ENCODE assay signal across 8 cellular contexts in the genomic region with DNA sequence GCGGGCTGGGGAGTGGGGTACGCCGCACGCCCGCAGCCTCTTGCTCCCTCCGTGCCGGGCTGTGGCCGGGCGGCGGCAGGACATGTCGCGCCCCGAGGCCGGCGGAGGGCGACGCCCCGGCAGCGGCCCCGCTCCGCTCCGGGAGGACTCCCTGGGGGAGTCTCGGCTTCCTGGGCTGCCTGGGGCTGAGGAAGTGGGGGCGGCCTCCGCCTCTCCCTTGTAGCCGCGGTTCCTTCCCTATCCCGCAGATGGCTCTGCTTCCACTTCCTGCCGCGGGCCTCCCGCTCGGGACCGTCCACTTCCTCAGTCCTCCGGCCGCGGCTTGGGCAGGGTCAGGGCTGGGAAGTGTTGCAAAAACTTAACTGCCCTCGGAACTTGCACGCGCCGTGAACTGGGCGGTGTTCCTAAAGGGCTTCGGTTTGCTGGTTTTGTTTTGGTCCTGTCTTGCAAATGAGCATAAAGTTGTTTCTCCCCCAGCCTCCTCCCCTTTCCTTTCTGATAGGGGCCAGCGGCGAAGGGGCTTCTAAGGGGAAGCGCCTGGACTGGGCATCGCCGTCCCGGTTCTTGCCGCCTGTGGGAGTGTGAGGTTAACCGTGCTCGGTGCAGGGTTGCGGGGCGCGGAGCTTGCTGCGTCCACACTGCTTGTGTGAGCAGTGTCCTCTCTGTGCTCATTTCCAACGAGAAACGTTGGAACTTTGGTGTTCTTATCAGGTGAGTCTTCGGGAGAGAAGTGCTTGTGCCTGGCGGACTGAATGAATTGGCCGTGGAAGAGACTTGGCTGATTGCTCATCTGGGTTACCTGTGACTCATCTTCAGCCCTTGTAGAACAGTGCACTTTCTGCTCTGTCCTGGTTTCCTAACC. TPM values are rescaled to one million over a fixed set of nuclear protein-coding genes. Genes with fewer than 3 reads are reported as not detected.
DNase-seq lines count a peak whose midpoint lies in the region; ATAC-seq and TF ChIP-seq lines count a peak whose summit lies in the region.

No MANE protein-coding gene starts in this region.

- peak overlapping the region; percentile 96 for H3K4me3 Mint-ChIP-seq in activated B cell treated with CpG ODN at 0.5 μM for 24 hours

- H3K9me3 ChIP-seq in A673 (ENCODE audit: low read depth, low read length, poor library complexity, severe bottlenecking) (no peaks in the 10 kb centered on the region), MG63 (no peaks in the 10 kb centered on the region)

- peak; percentile 76 for DNase-seq in A673 (ENCODE audit: low spot score)
- peak; percentile 65 for DNase-seq in GM10248 (ENCODE audit: extremely low spot score)
- DNase-seq in HFF-Myc (ENCODE audit: extremely low read depth, low read depth): no peak
- DNase-seq in MG63: peak; percentile 82
- no peak for DNase-seq in activated B cell treated with CpG ODN at 0.5 μM for 24 hours
- DNase-seq in dorsolateral prefrontal cortex: peak; percentile 69 to 86 (median 80)
- peak; percentile 83 for DNase-seq in left lobe of liver (ENCODE audit: low spot score)
- DNase-seq in stimulated activated CD4-positive, alpha-beta T cell treated with anti-CD3 and anti-CD28 coated beads, Interleukin-2, amount 100 ng/mL, for 48 hours: peak; percentile 23 to 28

- peaks cover 19% of the 10 kb centered on the region for H3K36me3 Mint-ChIP-seq in activated B cell treated with CpG ODN at 0.5 μM for 24 hours (ENCODE audit: low read depth)

- CTCF ChIA-PET in A673 (lab: Charles Lee) (no interaction called here), GM10248 (lab: Yijun Ruan, JAX) (interaction anchor here (0.7 to 7.0 kb wide), 9 partner anchors 10 to 60 kb away, joined by 3 to 43 read pairs (median 5); no protein-coding TSS in a partner anchor), activated B cell treated with CpG ODN at 0.5 μM for 24 hours (lab: Charles Lee) (interaction anchor here (0.8 to 2.5 kb wide), 3 partner anchors 30 to 76 kb away, joined by 4 to 14 read pairs (median 5); a partner anchor contains a TSS)

- POLR2A ChIA-PET in A673 (lab: Charles Lee; ENCODE audit: low non-redundant PET) (interaction anchor here (0.6 to 0.7 kb wide), 2 partner anchors 25 to 30 kb away, joined by 3 to 4 read pairs; no protein-coding TSS in a partner anchor), GM10248 (lab: Yijun Ruan, JAX) (interaction anchor here (0.9 kb wide), 1 partner anchor 17 kb away, joined by 5 read pairs; no protein-coding TSS in a partner anchor), activated B cell treated with CpG ODN at 0.5 μM for 24 hours (lab: Charles Lee) (interaction anchor here (0.6 to 3.6 kb wide), 13 partner anchors 8 to 886 kb away, joined by 3 to 37 read pairs (median 6); a partner anchor contains a TSS)

- BruUV-seq in A673 (replicated peaks; lab: Mats Ljungman, UMichigan): no TSS peak

- TF ChIP-seq CTCF in A673 (conservative IDR thresholded peaks at IDR 0.05; ENCODE audit: low read depth, low read length) (peak; percentile 46), GM10248 (IDR thresholded peaks at IDR 0.05; ENCODE audit: control extremely low read depth, extremely low read depth, low read depth, missing control alignments) (peak; percentile 33), HFF-Myc (IDR thresholded peaks at IDR 0.05; ENCODE audit: low read depth, low read length, missing control alignments) (peak; percentile 31), activated B cell treated with CpG ODN at 0.5 μM for 24 hours (IDR thresholded peaks at IDR 0.05) (no peak), dorsolateral prefrontal cortex (IDR thresholded peaks at IDR 0.05 in 54 of 56, conservative IDR thresholded peaks at IDR 0.05 in 2 of 56; ENCODE audit: low read depth in 1 of 56, partially characterized antibody in 56 of 56) (peak in 50 of 56 donors; percentile 10 to 73 (median 48))

- intact Hi-C loops in A673 (cut with micrococcal nuclease; ENCODE audit: unreplicated experiment) (loop anchor here (2.0 kb wide), 1 partner anchor 60 kb away; no protein-coding TSS in a partner anchor), activated B cell treated with CpG ODN at 0.5 μM for 24 hours (cut with micrococcal nuclease) (loop anchor here (1.0 to 2.0 kb wide), 2 partner anchors 14 to 494 kb away; a partner anchor contains a TSS), dorsolateral prefrontal cortex (cut with DNase I) (loop anchor here (1.0 to 2.0 kb wide), 3 partner anchors 30 to 78 kb away; a partner anchor contains a TSS)

- H3K4me1 Mint-ChIP-seq in activated B cell treated with CpG ODN at 0.5 μM for 24 hours: peaks cover 65% of the 10 kb centered on the region

- H3K27ac Mint-ChIP-seq in activated B cell treated with CpG ODN at 0.5 μM for 24 hours: peak overlapping the region; percentile 89

- H3K27me3 ChIP-seq in A673 (replicated peaks; ENCODE audit: insufficient read depth, low read depth, low read length, poor library complexity) (no peaks in the 10 kb centered on the region), MG63 (no peaks in the 10 kb centered on the region), dorsolateral prefrontal cortex (no peaks in the 10 kb centered on the region)

- H3K4me3 ChIP-seq in A673 (ENCODE audit: low read depth, low read length, poor library complexity, severe bottlenecking) (peak overlapping the region; percentile 78), HFF-Myc (replicated peaks; ENCODE audit: low read depth, low read length) (peak overlapping the region; percentile 83), MG63 (peak overlapping the region; percentile 82), dorsolateral prefrontal cortex (peak overlapping the region; percentile 60 to 98 (median 82))

- H3K9me3 Mint-ChIP-seq in activated B cell treated with CpG ODN at 0.5 μM for 24 hours: no peaks in the 10 kb centered on the region

- ATAC-seq in activated B cell treated with CpG ODN at 0.5 μM for 24 hours (ENCODE audit: low read depth): peak; percentile 38
- ATAC-seq in left lobe of liver: peak; percentile 70

- H3K36me3 ChIP-seq in A673 (ENCODE audit: insufficient read depth, low read length, poor library complexity, severe bottlenecking): no peaks in the 10 kb centered on the region
- H3K36me3 ChIP-seq in MG63: peaks cover 15% of the 10 kb centered on the region

- peaks cover 3% of the 10 kb centered on the region for H3K27me3 Mint-ChIP-seq in activated B cell treated with CpG ODN at 0.5 μM for 24 hours

- peaks cover 18% of the 10 kb centered on the region for H3K4me1 ChIP-seq in A673 (ENCODE audit: insufficient read depth, low read length, poor library complexity, severe bottlenecking)

- H3K27ac ChIP-seq in A673 (ENCODE audit: low read depth, low read length, poor library complexity, severe bottlenecking): peak overlapping the region; percentile 74
- H3K27ac ChIP-seq in dorsolateral prefrontal cortex: peak overlapping the region in 57 of 59 donors; percentile 17 to 95 (median 82)

RNA-seq across cellular contexts. Expression of a gene that starts 0.6 kb away (rescaled TPM):
- total RNA-seq in A673 (2021) (47.0 and 52.1 TPM in 2 replicates), activated B cell treated with CpG ODN at 0.5 μM for 24 hours (29.9 and 33.4 TPM in 2 replicates), dorsolateral prefrontal cortex (10 to 100 TPM; 29.9 to 98.4 (median 61.4) TPM), left lobe of liver (16.3 TPM)
- total RNA-seq in MG63 (2014; rRNA removed; shearing (Covaris generic); ENCODE audit: low replicate concordance): 88.6 and 110 TPM in 2 replicates

RNA-seq across cellular contexts. Expression of a gene that starts 30.1 kb away (rescaled TPM):
- total RNA-seq in A673 (2021) (28.6 and 34.5 TPM in 2 replicates), activated B cell treated with CpG ODN at 0.5 μM for 24 hours (25.6 and 26.8 TPM in 2 replicates), dorsolateral prefrontal cortex (10 to 100 TPM; 11.4 to 24.4 (median 15.6) TPM), left lobe of liver (3.4 TPM)
- 31.5 and 33.4 TPM in 2 replicates for total RNA-seq in MG63 (2014; rRNA removed; shearing (Covaris generic); ENCODE audit: low replicate concordance)

Comparison
In these comparisons a context has a peak if more than half of its experiments do, and no peak if none do; other contexts are left out.
1. DNase-seq: peak in A673 (single experiment), GM10248 (single experiment), MG63 (single experiment), dorsolateral prefrontal cortex (10 of 10), left lobe of liver (single experiment) and stimulated activated CD4-positive, alpha-beta T cell treated with anti-CD3 and anti-CD28 coated beads, Interleukin-2, amount 100 ng/mL, for 48 hours (2 of 2); none in HFF-Myc (single experiment) and activated B cell treated with CpG ODN at 0.5 μM for 24 hours (single experiment).
2. Peak in every context shown above with its lines, with median percentiles within 50 percentile points of each other: H3K4me3 ChIP-seq.